22 cellular contexts compared by ENCODE assay signal in the genomic region with DNA sequence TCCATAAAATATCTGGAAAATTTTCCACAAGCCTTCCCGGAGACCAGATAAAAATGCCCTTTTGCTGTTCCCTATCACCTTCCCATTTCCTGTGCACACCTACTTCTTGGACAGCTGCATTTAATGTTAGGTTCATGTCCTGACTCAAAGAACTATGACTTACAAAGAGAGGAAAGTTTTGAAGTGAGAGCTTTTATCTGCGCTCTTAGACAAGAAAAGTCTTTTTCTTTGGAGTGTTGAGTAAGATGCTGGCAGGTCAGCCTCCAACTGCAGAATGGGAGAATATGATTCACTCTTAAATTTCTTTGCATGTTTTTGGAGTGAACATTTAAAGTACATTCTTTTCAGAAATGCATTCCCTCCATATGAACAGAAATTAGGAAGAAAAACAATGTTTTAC.
A peak's percentile ranks its signal among the peaks of the same experiment; 100 is the strongest.
DNase-seq lines count a peak whose midpoint lies in the region; ATAC-seq and TF ChIP-seq lines count a peak whose summit lies in the region.
"Had no signal": no experiment of that assay in that cellular context is flagged by ENCODE, and none has a peak within 500 bp of the region (broad histone marks: within the 10 kb centered on the region; RNA-seq: fewer than 3 reads in every experiment).

No MANE protein-coding gene starts in this region.

- H3K36me3 Mint-ChIP-seq in osteocyte (ENCODE audit: unreplicated experiment): peaks cover 2% of the 10 kb centered on the region
- no peaks in the 10 kb centered on the region for H3K36me3 Mint-ChIP-seq in activated naive CD8-positive, alpha-beta T cell treated with anti-CD3 and anti-CD28 coated beads for 36 hours
- H3K36me3 Mint-ChIP-seq: activated CD4-positive, alpha-beta memory T cell treated with anti-CD3 and anti-CD28 coated beads for 36 hours; CD4-positive, CD25-positive, alpha-beta regulatory T cell had no signal

- no peak for ATAC-seq in left lung
- ATAC-seq: esophagus mucosa, natural killer cell, sciatic nerve had no signal

- peaks cover 3% of the 10 kb centered on the region for H3K9me3 Mint-ChIP-seq in osteocyte (ENCODE audit: unreplicated experiment)
- H3K9me3 Mint-ChIP-seq in activated naive CD8-positive, alpha-beta T cell treated with anti-CD3 and anti-CD28 coated beads for 36 hours: no peaks in the 10 kb centered on the region
- H3K9me3 Mint-ChIP-seq: activated CD4-positive, alpha-beta memory T cell treated with anti-CD3 and anti-CD28 coated beads for 36 hours; CD4-positive, CD25-positive, alpha-beta regulatory T cell; central memory CD8-positive, alpha-beta T cell had no signal

- no peaks in the 10 kb centered on the region for H3K79me2 ChIP-seq in fibroblast of lung (ENCODE audit: control insufficient read depth, insufficient read depth, low read length)
- H3K79me2 ChIP-seq: parathyroid adenoma had no signal

- no peak overlapping the region for H3K4me3 ChIP-seq in fibroblast of lung (replicated peaks in 1 of 4; ENCODE audit: control extremely low read depth in 1 of 4, insufficient read depth in 1 of 4, low read depth in 3 of 4, low read length in 4 of 4)
- H3K4me3 ChIP-seq in left lung: no peak overlapping the region
- H3K4me3 ChIP-seq: MG63 had no signal

- H3K27me3 ChIP-seq in fibroblast of lung (ENCODE audit: control insufficient read depth, insufficient read depth, low read length) (no peaks in the 10 kb centered on the region), left lung (no peaks in the 10 kb centered on the region)
- H3K27me3 ChIP-seq: MG63 had no signal

- no peak overlapping the region for H3K27ac ChIP-seq in fibroblast of lung (ENCODE audit: insufficient read depth, low read length)
- H3K27ac ChIP-seq in left lung: no peak overlapping the region
- H3K27ac ChIP-seq: parathyroid adenoma had no signal

- no peak overlapping the region for H3K9ac ChIP-seq in fibroblast of lung (ENCODE audit: insufficient read depth, low read length)
- H3K9ac ChIP-seq: parathyroid adenoma had no signal

- H3K4me1 Mint-ChIP-seq in osteocyte (ENCODE audit: unreplicated experiment): peaks cover 66% of the 10 kb centered on the region
- H3K4me1 Mint-ChIP-seq in activated naive CD8-positive, alpha-beta T cell treated with anti-CD3 and anti-CD28 coated beads for 36 hours: no peaks in the 10 kb centered on the region
- H3K4me1 Mint-ChIP-seq: CD4-positive, CD25-positive, alpha-beta regulatory T cell; central memory CD8-positive, alpha-beta T cell; natural killer cell had no signal

- DNase-seq in EL (peak; percentile 15), amniotic epithelial cell (ENCODE audit: low read depth) (peak; percentile 84), fibroblast of lung (ENCODE audit: low read depth in 2 of 2) (peak; percentile 25 to 78), osteocyte (ENCODE audit: extremely low spot score, unreplicated experiment) (no peak), left lung (no peak), mucosa of gallbladder (ENCODE audit: low spot score) (no peak), posterior cingulate gyrus (no peak)
- no peak for DNase-seq in activated naive CD8-positive, alpha-beta T cell treated with anti-CD3 and anti-CD28 coated beads for 36 hours
- DNase-seq: activated CD4-positive, alpha-beta memory T cell treated with anti-CD3 and anti-CD28 coated beads for 36 hours; activated CD4-positive, CD25-positive, alpha-beta regulatory T cell; activated effector memory CD4-positive, alpha-beta T cell treated with Interleukin-2 at 50 U/mL for 16 hours; CD4-positive, CD25-positive, alpha-beta regulatory T cell; left colon; MG63; natural killer cell; NCI-H1436; NCI-H526 treated with DMSO at 0.1 percent for 48 hours; RPMI8226 had no signal

- no peaks in the 10 kb centered on the region for H3K36me3 ChIP-seq in fibroblast of lung (ENCODE audit: control insufficient read depth, insufficient read depth, low read length)
- H3K36me3 ChIP-seq in left lung: no peaks in the 10 kb centered on the region
- H3K36me3 ChIP-seq: MG63 had no signal

- H3K4me1 ChIP-seq in fibroblast of lung (ENCODE audit: control insufficient read depth, extremely low read depth, insufficient read depth, low read length) (peaks cover 16% of the 10 kb centered on the region), left lung (peaks cover 7 to 11% of the 10 kb centered on the region in 2 donors)

- H3K4me3 Mint-ChIP-seq in osteocyte (ENCODE audit: unreplicated experiment): no peak overlapping the region
- H3K4me3 Mint-ChIP-seq in activated naive CD8-positive, alpha-beta T cell treated with anti-CD3 and anti-CD28 coated beads for 36 hours: no peak overlapping the region
- H3K4me3 Mint-ChIP-seq: activated CD4-positive, alpha-beta memory T cell treated with anti-CD3 and anti-CD28 coated beads for 36 hours; CD4-positive, CD25-positive, alpha-beta regulatory T cell; central memory CD8-positive, alpha-beta T cell; natural killer cell had no signal

- H3K9me3 ChIP-seq in fibroblast of lung (ENCODE audit: control insufficient read depth, insufficient read depth, low read depth, low read length): no peaks in the 10 kb centered on the region
- H3K9me3 ChIP-seq in left lung: no peaks in the 10 kb centered on the region
- H3K9me3 ChIP-seq: MG63 had no signal

- no peaks in the 10 kb centered on the region for H4K20me1 ChIP-seq in fibroblast of lung (ENCODE audit: control insufficient read depth, extremely low read depth, insufficient read depth, low read length)

- H2AFZ ChIP-seq in fibroblast of lung (ENCODE audit: low read length): no peak overlapping the region
- H2AFZ ChIP-seq: parathyroid adenoma had no signal

- intact Hi-C loops in left lung (cut with DNase I) (no loop called here), posterior cingulate gyrus (cut with DNase I) (no loop called here)

- H3K4me2 ChIP-seq in fibroblast of lung (ENCODE audit: extremely low read depth, insufficient read depth, low read length): no peak overlapping the region

- H3K27me3 Mint-ChIP-seq in osteocyte (ENCODE audit: unreplicated experiment): no peaks in the 10 kb centered on the region
- H3K27me3 Mint-ChIP-seq in activated naive CD8-positive, alpha-beta T cell treated with anti-CD3 and anti-CD28 coated beads for 36 hours: peaks cover 32% of the 10 kb centered on the region

- peak overlapping the region; percentile 95 for H3K27ac Mint-ChIP-seq in osteocyte (ENCODE audit: unreplicated experiment)
- H3K27ac Mint-ChIP-seq in activated naive CD8-positive, alpha-beta T cell treated with anti-CD3 and anti-CD28 coated beads for 36 hours: no peak overlapping the region
- H3K27ac Mint-ChIP-seq: activated CD4-positive, alpha-beta memory T cell treated with anti-CD3 and anti-CD28 coated beads for 36 hours; CD4-positive, CD25-positive, alpha-beta regulatory T cell; natural killer cell had no signal

- TF ChIP-seq CTCF in fibroblast of lung (conservative IDR thresholded peaks at IDR 0.05 in 1 of 2, IDR thresholded peaks at IDR 0.05 in 1 of 2; ENCODE audit: low read depth in 1 of 2, low read length in 2 of 2) (no peak), osteocyte (IDR thresholded peaks at IDR 0.05) (no peak), left lung (IDR thresholded peaks at IDR 0.05) (no peak)

Comparison
In these comparisons a context has a peak if more than half of its experiments do, and no peak if none do; other contexts are left out.
1. DNase-seq: peak in EL (single experiment), amniotic epithelial cell (single experiment) and fibroblast of lung (2 of 2); none in osteocyte (single experiment), left lung (0 of 2), mucosa of gallbladder (single experiment), activated naive CD8-positive, alpha-beta T cell treated with anti-CD3 and anti-CD28 coated beads for 36 hours (single experiment) and posterior cingulate gyrus (0 of 10).